23 cellular contexts compared by ENCODE assay signal in genomic region chr11:95412074-95412473, GRCh38.
DNase-seq lines count a peak whose midpoint lies in the region; ATAC-seq and TF ChIP-seq lines count a peak whose summit lies in the region.
"Had no signal": no experiment of that assay in that cellular context is flagged by ENCODE, and none has a peak within 500 bp of the region (broad histone marks: within the 10 kb centered on the region; RNA-seq: fewer than 3 reads in every experiment).

No MANE protein-coding gene starts in this region.

- no peaks in the 10 kb centered on the region for H4K20me1 ChIP-seq in GM23338 (replicated peaks; ENCODE audit: insufficient read depth)
- H4K20me1 ChIP-seq in neural progenitor cell (ENCODE audit: low read depth): no peaks in the 10 kb centered on the region
- H4K20me1 ChIP-seq in PC-3 (ENCODE audit: low read length): no peaks in the 10 kb centered on the region
- H4K20me1 ChIP-seq: BLaER1 treated with 17β-estradiol and CSF1 and Interleukin-3, amounts not matched to agents 10 nM and 100 nM had no signal

- H3K27me3 Mint-ChIP-seq in GM23338 (ENCODE audit: insufficient read depth, low read depth, poor library complexity) (no peaks in the 10 kb centered on the region), neural progenitor cell (ENCODE audit: insufficient read depth, low read depth) (no peaks in the 10 kb centered on the region)
- H3K27me3 Mint-ChIP-seq: CD4-positive, alpha-beta T cell had no signal

- H3F3A ChIP-seq in GM23338 (replicated peaks; ENCODE audit: low read depth): no peaks in the 10 kb centered on the region
- no peaks in the 10 kb centered on the region for H3F3A ChIP-seq in neural progenitor cell (ENCODE audit: low read depth)
- H3F3A ChIP-seq in PC-3 (ENCODE audit: low read length, unreplicated experiment): no peaks in the 10 kb centered on the region

- TF ChIP-seq CTCF in GM23338 (conservative IDR thresholded peaks at IDR 0.05; ENCODE audit: low read depth in 2 of 2): no peak
- TF ChIP-seq CTCF in epithelial cell of esophagus (IDR thresholded peaks at IDR 0.05; ENCODE audit: insufficient read depth, low read depth, low read length, missing control alignments): no peak
- no peak for TF ChIP-seq CTCF in neural progenitor cell (IDR thresholded peaks at IDR 0.05)
- TF ChIP-seq CTCF in PC-3 (conservative IDR thresholded peaks at IDR 0.05; ENCODE audit: low read depth, low read length): no peak

- ATAC-seq in GM23338: no peak
- no peak for ATAC-seq in PC-3
- ATAC-seq in GM21526 (IDR thresholded peaks at IDR 0.05; ENCODE audit: low FRiP score, unreplicated experiment): no peak
- ATAC-seq: A549 had no signal

- H3K9ac ChIP-seq in neural progenitor cell (no peak overlapping the region), PC-3 (ENCODE audit: low read length) (no peak overlapping the region)
- H3K9ac ChIP-seq: BLaER1 treated with 17β-estradiol and CSF1 and Interleukin-3, amounts not matched to agents 10 nM and 100 nM; KMS-11 had no signal

- no peak overlapping the region for H3K4me2 ChIP-seq in GM23338
- H3K4me2 ChIP-seq in neural progenitor cell: no peak overlapping the region
- H3K4me2 ChIP-seq in PC-3 (ENCODE audit: low read length): no peak overlapping the region
- H3K4me2 ChIP-seq: A549; BLaER1 treated with 17β-estradiol and CSF1 and Interleukin-3, amounts not matched to agents 10 nM and 100 nM; KMS-11 had no signal

- intact Hi-C loops in PC-3 (cut with micrococcal nuclease): no loop called here

- no TSS peak for BruUV-seq in PC-3 (replicated peaks; lab: Mats Ljungman, UMichigan)

- peak overlapping the region; percentile 92 for H2AFZ ChIP-seq in GM23338
- H2AFZ ChIP-seq in neural progenitor cell (replicated peaks): peak overlapping the region; percentile 42
- H2AFZ ChIP-seq in PC-3 (ENCODE audit: low read length): no peak overlapping the region

- H3K4me3 ChIP-seq in GM23338 (no peak overlapping the region), HAP-1 (no peak overlapping the region), epithelial cell of esophagus (ENCODE audit: low read length) (no peak overlapping the region), neural progenitor cell (no peak overlapping the region), PC-3 (ENCODE audit: low read length) (no peak overlapping the region)
- H3K4me3 ChIP-seq: A549; BLaER1 treated with 17β-estradiol and CSF1 and Interleukin-3, amounts not matched to agents 10 nM and 100 nM; Peyer's patch; SK-N-MC had no signal

- H3K4me1 ChIP-seq in GM23338 (ENCODE audit: insufficient read depth): no peaks in the 10 kb centered on the region
- H3K4me1 ChIP-seq in HAP-1: peaks cover 22% of the 10 kb centered on the region
- H3K4me1 ChIP-seq in neural progenitor cell: no peaks in the 10 kb centered on the region
- H3K4me1 ChIP-seq in PC-3 (ENCODE audit: insufficient read depth, low read length): no peaks in the 10 kb centered on the region
- H3K4me1 ChIP-seq: A549; BLaER1 treated with 17β-estradiol and CSF1 and Interleukin-3, amounts not matched to agents 10 nM and 100 nM; Peyer's patch had no signal

- H3K4me3 Mint-ChIP-seq in GM23338: no peak overlapping the region
- no peak overlapping the region for H3K4me3 Mint-ChIP-seq in neural progenitor cell
- H3K4me3 Mint-ChIP-seq: CD4-positive, alpha-beta T cell had no signal

- H3K4me1 Mint-ChIP-seq in GM23338: peaks cover 9% of the 10 kb centered on the region; the same call in 2 of the 3 replicates
- peaks cover 3% of the 10 kb centered on the region for H3K4me1 Mint-ChIP-seq in neural progenitor cell

- DNase-seq in GM23338 (ENCODE audit: low spot score): no peak
- peak; percentile 12 to 42 for DNase-seq in HAP-1 (ENCODE audit: low spot score in 2 of 2)
- peak; percentile 89 for DNase-seq in epithelial cell of esophagus (ENCODE audit: low read depth)
- DNase-seq in neural progenitor cell (ENCODE audit: low spot score): no peak
- DNase-seq in PC-3: no peak
- DNase-seq in NCI-H2196 (lab: John Stamatoyannopoulos, UW; ENCODE audit: unreplicated experiment): no peak
- DNase-seq: AML-193; CD4-positive, alpha-beta T cell; H7; IMR-90; MM.1S; NCI-H1417 treated with DMSO at 0.1 percent for 48 hours; NCI-H187; NCI-H2081 treated with DMSO at 0.1 percent for 48 hours; NCI-H2227 treated with DMSO at 0.1 percent for 48 hours; NCI-H526 treated with DMSO at 0.1 percent for 48 hours; Peyer's patch; SIG-M5 had no signal

- H3K27ac Mint-ChIP-seq in GM23338 (no peak overlapping the region), neural progenitor cell (no peak overlapping the region)
- H3K27ac Mint-ChIP-seq: CD4-positive, alpha-beta T cell had no signal

- in situ Hi-C loops in HAP-1 (cut with MboI; ENCODE audit: low sequenced_read_pairs): no loop called here

- H3K9me3 ChIP-seq in HAP-1 (no peaks in the 10 kb centered on the region), neural progenitor cell (ENCODE audit: low read depth) (no peaks in the 10 kb centered on the region), PC-3 (ENCODE audit: low read length) (no peaks in the 10 kb centered on the region)
- H3K9me3 ChIP-seq: A549; BLaER1 treated with 17β-estradiol and CSF1 and Interleukin-3, amounts not matched to agents 10 nM and 100 nM; Peyer's patch had no signal

- no peak overlapping the region for H3K27ac ChIP-seq in GM23338 (ENCODE audit: low read depth)
- H3K27ac ChIP-seq in neural progenitor cell: no peak overlapping the region
- no peak overlapping the region for H3K27ac ChIP-seq in PC-3 (ENCODE audit: low read length)
- H3K27ac ChIP-seq: A549; BLaER1 treated with 17β-estradiol and CSF1 and Interleukin-3, amounts not matched to agents 10 nM and 100 nM; KMS-11; Peyer's patch; SK-N-MC had no signal

- H3K9me2 ChIP-seq in GM23338 (ENCODE audit: insufficient read depth): 0 out of 2 replicates have a peak, but pooled peaks cover 2% of the 10 kb centered on the region
- H3K9me2 ChIP-seq in PC-3 (replicated peaks; ENCODE audit: low read length): no peaks in the 10 kb centered on the region

- no peaks in the 10 kb centered on the region for H3K79me2 ChIP-seq in GM23338 (replicated peaks; ENCODE audit: insufficient read depth)
- H3K79me2 ChIP-seq in neural progenitor cell (ENCODE audit: low read depth): no peaks in the 10 kb centered on the region
- H3K79me2 ChIP-seq in PC-3 (ENCODE audit: low read length): no peaks in the 10 kb centered on the region

- H3K36me3 Mint-ChIP-seq in GM23338 (ENCODE audit: low read depth): no peaks in the 10 kb centered on the region
- no peaks in the 10 kb centered on the region for H3K36me3 Mint-ChIP-seq in neural progenitor cell

- POLR2A ChIA-PET in PC-3 (lab: Charles Lee; ENCODE audit: unreplicated experiment): no interaction called here

- CTCF ChIA-PET in PC-3 (lab: Charles Lee): no interaction called here

- H3K36me3 ChIP-seq in GM23338 (ENCODE audit: insufficient read depth): no peaks in the 10 kb centered on the region
- no peaks in the 10 kb centered on the region for H3K36me3 ChIP-seq in HAP-1 (replicated peaks)
- H3K36me3 ChIP-seq in neural progenitor cell: no peaks in the 10 kb centered on the region
- H3K36me3 ChIP-seq in PC-3 (ENCODE audit: low read depth, low read length): no peaks in the 10 kb centered on the region
- H3K36me3 ChIP-seq: BLaER1 treated with 17β-estradiol and CSF1 and Interleukin-3, amounts not matched to agents 10 nM and 100 nM; Peyer's patch had no signal

- H3K27me3 ChIP-seq in GM23338 (ENCODE audit: insufficient read depth): no peaks in the 10 kb centered on the region
- H3K27me3 ChIP-seq in HAP-1 (ENCODE audit: low read depth): no peaks in the 10 kb centered on the region
- no peaks in the 10 kb centered on the region for H3K27me3 ChIP-seq in neural progenitor cell
- H3K27me3 ChIP-seq in PC-3 (ENCODE audit: low read length): no peaks in the 10 kb centered on the region
- H3K27me3 ChIP-seq: BLaER1 treated with 17β-estradiol and CSF1 and Interleukin-3, amounts not matched to agents 10 nM and 100 nM; Peyer's patch had no signal

- H3K9me3 Mint-ChIP-seq in GM23338: no peaks in the 10 kb centered on the region
- H3K9me3 Mint-ChIP-seq in neural progenitor cell: no peaks in the 10 kb centered on the region
- H3K9me3 Mint-ChIP-seq: CD4-positive, alpha-beta T cell had no signal

Comparison
In these comparisons a context has a peak if more than half of its experiments do, and no peak if none do; other contexts are left out.
1. DNase-seq: peak in HAP-1 (2 of 2) and epithelial cell of esophagus (single experiment); none in GM23338 (single experiment), neural progenitor cell (single experiment), PC-3 (single experiment) and NCI-H2196 (single experiment).